9 cellular contexts compared by ENCODE assay signal in genomic region chr9:96217358-96217755, GRCh38.
DNase-seq lines count a peak whose midpoint lies in the region; ATAC-seq and TF ChIP-seq lines count a peak whose summit lies in the region.
"Had no signal": no experiment of that assay in that cellular context is flagged by ENCODE, and none has a peak within 500 bp of the region (broad histone marks: within the 10 kb centered on the region; RNA-seq: fewer than 3 reads in every experiment).

No MANE protein-coding gene starts in this region.

- H3K4me3 Mint-ChIP-seq in stimulated activated naive CD8-positive, alpha-beta T cell treated with anti-CD3 and anti-CD28 coated beads, Interleukin-15, amount 100 ng/mL, for 72 hours, result peak overlapping the region; percentile 52 to 80
- peak overlapping the region; percentile 79 for H3K4me3 Mint-ChIP-seq in natural killer cell treated with Interleukin-12 subunit alpha and Interleukin-12 subunit beta and Interleukin-15 and Interleukin-18, amount 100 ng/mL, for 72 hours

- no peak for TF ChIP-seq CTCF in fibroblast of the aortic adventitia (IDR thresholded peaks at IDR 0.05; ENCODE audit: insufficient read depth, low read length)

- H3K36me3 Mint-ChIP-seq in natural killer cell treated with Interleukin-12 subunit alpha and Interleukin-12 subunit beta and Interleukin-15 and Interleukin-18, amount 100 ng/mL, for 72 hours, result peaks cover 4% of the 10 kb centered on the region
- H3K36me3 Mint-ChIP-seq: CD14-positive monocyte had no signal

- peaks cover 85% of the 10 kb centered on the region for H3K27me3 Mint-ChIP-seq in stimulated activated naive CD8-positive, alpha-beta T cell treated with anti-CD3 and anti-CD28 coated beads, Interleukin-15, amount 100 ng/mL, for 72 hours
- H3K27me3 Mint-ChIP-seq in natural killer cell treated with Interleukin-12 subunit alpha and Interleukin-12 subunit beta and Interleukin-15 and Interleukin-18, amount 100 ng/mL, for 72 hours, result peaks cover 37 to 57% of the 10 kb centered on the region in 2 donors

- DNase-seq in stimulated activated naive CD8-positive, alpha-beta T cell treated with anti-CD3 and anti-CD28 coated beads, Interleukin-15, amount 100 ng/mL, for 72 hours, result no peak
- no peak for DNase-seq in stimulated activated naive CD8-positive, alpha-beta T cell treated with anti-CD3 and anti-CD28 coated beads, Interleukin-15, Interleukin-2, amounts not matched to agents 100 U/mL and 50 U/mL, for 24 hours
- DNase-seq in fibroblast of the aortic adventitia (ENCODE audit: low read depth) (peak; percentile 34), LoVo (ENCODE audit: low spot score) (no peak)
- DNase-seq in natural killer cell treated with Interleukin-12 subunit alpha and Interleukin-12 subunit beta and Interleukin-15 and Interleukin-18, amount 100 ng/mL, for 72 hours (ENCODE audit: low spot score), result no peak

- H3K9me3 Mint-ChIP-seq in stimulated activated naive CD8-positive, alpha-beta T cell treated with anti-CD3 and anti-CD28 coated beads, Interleukin-15, amount 100 ng/mL, for 72 hours, result no peaks in the 10 kb centered on the region
- H3K9me3 Mint-ChIP-seq in natural killer cell treated with Interleukin-12 subunit alpha and Interleukin-12 subunit beta and Interleukin-15 and Interleukin-18, amount 100 ng/mL, for 72 hours, result no peaks in the 10 kb centered on the region

- ATAC-seq in stimulated activated naive CD8-positive, alpha-beta T cell treated with anti-CD3 and anti-CD28 coated beads, Interleukin-15, amount 100 ng/mL, for 72 hours, result no peak
- no peak for ATAC-seq in stimulated activated naive CD8-positive, alpha-beta T cell treated with anti-CD3 and anti-CD28 coated beads, Interleukin-15, Interleukin-2, amounts not matched to agents 100 U/mL and 50 U/mL, for 24 hours
- no peak for ATAC-seq in natural killer cell treated with Interleukin-12 subunit alpha and Interleukin-12 subunit beta and Interleukin-15 and Interleukin-18, amount 100 ng/mL, for 72 hours
- ATAC-seq in HG03139 (IDR thresholded peaks at IDR 0.05; ENCODE audit: unreplicated experiment), result no peak
- ATAC-seq in esophagus mucosa, result no peak
- ATAC-seq in activated CD4-positive, CD25-positive, alpha-beta regulatory T cell treated with anti-CD3 and anti-CD28 coated beads, Interleukin-2, amount 50 U/mL, for 24 hours, result no peak

- peaks cover 37% of the 10 kb centered on the region for H3K4me1 Mint-ChIP-seq in stimulated activated naive CD8-positive, alpha-beta T cell treated with anti-CD3 and anti-CD28 coated beads, Interleukin-15, amount 100 ng/mL, for 72 hours
- peaks cover 13 to 21% of the 10 kb centered on the region in 2 donors for H3K4me1 Mint-ChIP-seq in natural killer cell treated with Interleukin-12 subunit alpha and Interleukin-12 subunit beta and Interleukin-15 and Interleukin-18, amount 100 ng/mL, for 72 hours (ENCODE audit: low read depth in 2 of 2)

- no peak overlapping the region for H3K27ac Mint-ChIP-seq in stimulated activated naive CD8-positive, alpha-beta T cell treated with anti-CD3 and anti-CD28 coated beads, Interleukin-15, amount 100 ng/mL, for 72 hours
- H3K27ac Mint-ChIP-seq in natural killer cell treated with Interleukin-12 subunit alpha and Interleukin-12 subunit beta and Interleukin-15 and Interleukin-18, amount 100 ng/mL, for 72 hours, result peak overlapping the region; percentile 37 to 43

- no peak overlapping the region for H3K4me3 ChIP-seq in fibroblast of the aortic adventitia (ENCODE audit: low read depth, low read length)

Comparison
In these comparisons a context has a peak if more than half of its experiments do, and no peak if none do; other contexts are left out.
1. H3K27ac Mint-ChIP-seq: peak in natural killer cell treated with Interleukin-12 subunit alpha and Interleukin-12 subunit beta and Interleukin-15 and Interleukin-18, amount 100 ng/mL, for 72 hours (2 of 2); none in stimulated activated naive CD8-positive, alpha-beta T cell treated with anti-CD3 and anti-CD28 coated beads, Interleukin-15, amount 100 ng/mL, for 72 hours (0 of 2).